8 cellular contexts compared by ENCODE assay signal in genomic region chr2:215917953-215918620, GRCh38.
DNase-seq lines count a peak whose midpoint lies in the region; ATAC-seq and TF ChIP-seq lines count a peak whose summit lies in the region.

No MANE protein-coding gene starts in this region.

- H3K4me3 ChIP-seq in GM12865 (ENCODE audit: low read depth, low read length) (no peak overlapping the region), HUES48 (ENCODE audit: low read depth, low read length) (0 out of 2 replicates have a peak overlapping the region, but pooled peaks have one; percentile 10), esophagus muscularis mucosa (no peak overlapping the region), uterus (no peak overlapping the region)

- no peak for TF ChIP-seq EP300 in esophagus muscularis mucosa (IDR thresholded peaks at IDR 0.05)

- TF ChIP-seq CTCF in GM12865 (IDR thresholded peaks at IDR 0.05; ENCODE audit: insufficient read depth, low read depth, low read length, missing control alignments) (no peak), esophagus muscularis mucosa (IDR thresholded peaks at IDR 0.05) (no peak), uterus (IDR thresholded peaks at IDR 0.05) (no peak)

- H3K27me3 ChIP-seq in HUES48 (ENCODE audit: control insufficient read depth, insufficient read depth, low read length) (no peaks in the 10 kb centered on the region), esophagus muscularis mucosa (no peaks in the 10 kb centered on the region), uterus (no peaks in the 10 kb centered on the region)

- H3K4me1 ChIP-seq in HUES48 (ENCODE audit: control insufficient read depth, insufficient read depth, low read length) (peaks cover 37% of the 10 kb centered on the region), esophagus muscularis mucosa (peaks cover 5 to 32% (median 28%) of the 10 kb centered on the region in 4 donors), uterus (no peaks in the 10 kb centered on the region)

- intact Hi-C loops in esophagus muscularis mucosa (cut with DNase I) (loop anchor here (5.0 to 10.0 kb wide), 2 partner anchors 303 to 466 kb away; no protein-coding TSS in a partner anchor), uterus (cut with DNase I; ENCODE audit: low total_unique reads) (loop anchor here (10.0 kb wide), 1 partner anchor 473 kb away; no protein-coding TSS in a partner anchor), left ventricle myocardium superior (cut with micrococcal nuclease) (loop anchor here (10.0 kb wide), 1 partner anchor 463 kb away; no protein-coding TSS in a partner anchor)

- no peak for TF ChIP-seq POLR2A in esophagus muscularis mucosa (IDR thresholded peaks at IDR 0.05; ENCODE audit: low read depth)
- no peak for TF ChIP-seq POLR2A in uterus (IDR thresholded peaks at IDR 0.05)

- H3K9ac ChIP-seq in HUES48 (ENCODE audit: low read depth, low read length) = peak overlapping the region; percentile 1; the same call in 1 of the 2 replicates

- ATAC-seq in GM21529 (IDR thresholded peaks at IDR 0.05; ENCODE audit: unreplicated experiment) (peak; percentile 80), left ventricle myocardium superior (no peak)

- DNase-seq in GM12865 (ENCODE audit: low read depth) = peak; percentile 82
- DNase-seq in esophagus muscularis mucosa (ENCODE audit: extremely low spot score) = no peak
- DNase-seq in uterus = no peak
- DNase-seq in SW480 (ENCODE audit: low spot score) = no peak
- DNase-seq in NCI-H2227 (lab: John Stamatoyannopoulos, UW; ENCODE audit: unreplicated experiment) = no peak
- DNase-seq in left ventricle myocardium superior = no peak

- H3K36me3 ChIP-seq in HUES48 (ENCODE audit: control insufficient read depth, insufficient read depth, low read length) (no peaks in the 10 kb centered on the region), esophagus muscularis mucosa (no peaks in the 10 kb centered on the region), uterus (no peaks in the 10 kb centered on the region)

- no peaks in the 10 kb centered on the region for H3K9me3 ChIP-seq in HUES48 (ENCODE audit: control insufficient read depth, insufficient read depth, low read length)
- no peaks in the 10 kb centered on the region for H3K9me3 ChIP-seq in esophagus muscularis mucosa
- no peaks in the 10 kb centered on the region for H3K9me3 ChIP-seq in uterus

- H3K27ac ChIP-seq in HUES48 (ENCODE audit: low read depth, low read length) (peak overlapping the region; percentile 64), esophagus muscularis mucosa (replicated peaks in 1 of 4) (peak overlapping the region; percentile 36 to 61 (median 57)), uterus (peak overlapping the region; percentile 10 to 57)

- 35% methylated on average over 3 of the region's 3 CpGs for WGBS in esophagus muscularis mucosa
